In genomic region chrX:38102875-38103274, GRCh38 we compare ENCODE assay signal across 26 cellular contexts.
"Had no signal": no experiment of that assay in that cellular context is flagged by ENCODE, and none has a peak within 500 bp of the region (broad histone marks: within the 10 kb centered on the region; RNA-seq: fewer than 3 reads in every experiment).

No MANE protein-coding gene starts in this region.

- H3K9me3 Mint-ChIP-seq: activated naive CD4-positive, alpha-beta T cell treated with anti-CD3 and anti-CD28 coated beads, Interleukin-2, amount 10 ng/mL, durations not matched to agents 7 days and 5 days; central memory CD8-positive, alpha-beta T cell had no signal

- H3K4me2 ChIP-seq: hepatocyte had no signal

- FAIRE-seq: endometrium, pancreas, small intestine had no signal

- H3K27me3 Mint-ChIP-seq: activated CD8-positive, alpha-beta memory T cell treated with anti-CD3 and anti-CD28 coated beads, Interleukin-2, amount 10 ng/mL, durations not matched to agents 7 days and 5 days; activated naive CD4-positive, alpha-beta T cell treated with anti-CD3 and anti-CD28 coated beads, Interleukin-2, amount 10 ng/mL, durations not matched to agents 7 days and 5 days; naive thymus-derived CD4-positive, alpha-beta T cell had no signal

- H3K36me3 ChIP-seq: breast epithelium, gastroesophageal sphincter, pancreas, prostate gland, sigmoid colon, suprapubic skin, tibial artery, upper lobe of right lung had no signal

- H2AFZ ChIP-seq: hepatocyte had no signal

- DNase-seq: activated CD4-positive, alpha-beta T cell treated with anti-CD3 and anti-CD28 coated beads for 36 hours; activated CD4-positive, CD25-positive, alpha-beta regulatory T cell; activated CD8-positive, alpha-beta memory T cell treated with anti-CD3 and anti-CD28 coated beads, Interleukin-2, amount 10 ng/mL, durations not matched to agents 7 days and 5 days; activated CD8-positive, alpha-beta T cell treated with anti-CD3 and anti-CD28 coated beads, Interleukin-2, amount 10 ng/mL, durations not matched to agents 7 days and 5 days; activated effector memory CD4-positive, alpha-beta T cell treated with anti-CD3 and anti-CD28 coated beads, Interleukin-2, amount 50 U/mL, for 16 hours; activated naive CD4-positive, alpha-beta T cell treated with anti-CD3 and anti-CD28 coated beads, Interleukin-2, amount 10 ng/mL, durations not matched to agents 7 days and 5 days; amygdala; effector CD8-positive, alpha-beta T cell; islet precursor cell; left colon; midbrain; naive thymus-derived CD4-positive, alpha-beta T cell; pancreas; sigmoid colon; small intestine; stimulated activated naive CD4-positive, alpha-beta T cell; T-helper 1 cell; tibial artery; upper lobe of right lung had no signal

- H3K4me3 ChIP-seq: breast epithelium, gastroesophageal sphincter, hepatocyte, pancreas, prostate gland, sigmoid colon, suprapubic skin, tibial artery, upper lobe of right lung had no signal

- H3K4me3 Mint-ChIP-seq: activated CD4-positive, alpha-beta T cell treated with anti-CD3 and anti-CD28 coated beads for 36 hours; activated CD8-positive, alpha-beta memory T cell treated with anti-CD3 and anti-CD28 coated beads, Interleukin-2, amount 10 ng/mL, durations not matched to agents 7 days and 5 days; activated CD8-positive, alpha-beta T cell treated with anti-CD3 and anti-CD28 coated beads, Interleukin-2, amount 10 ng/mL, durations not matched to agents 7 days and 5 days; activated naive CD4-positive, alpha-beta T cell treated with anti-CD3 and anti-CD28 coated beads, Interleukin-2, amount 10 ng/mL, durations not matched to agents 7 days and 5 days; central memory CD8-positive, alpha-beta T cell; naive thymus-derived CD4-positive, alpha-beta T cell had no signal

- H3K27me3 ChIP-seq: gastroesophageal sphincter, hepatocyte, pancreas, sigmoid colon, suprapubic skin, tibial artery, upper lobe of right lung had no signal

- H3K36me3 Mint-ChIP-seq: activated CD8-positive, alpha-beta memory T cell treated with anti-CD3 and anti-CD28 coated beads, Interleukin-2, amount 10 ng/mL, durations not matched to agents 7 days and 5 days; activated naive CD4-positive, alpha-beta T cell treated with anti-CD3 and anti-CD28 coated beads, Interleukin-2, amount 10 ng/mL, durations not matched to agents 7 days and 5 days; naive thymus-derived CD4-positive, alpha-beta T cell had no signal

- H3K79me2 ChIP-seq: hepatocyte had no signal

- H3K4me1 ChIP-seq: breast epithelium, gastroesophageal sphincter, pancreas, prostate gland, sigmoid colon, tibial artery, upper lobe of right lung had no signal

- H3K27ac Mint-ChIP-seq: activated CD4-positive, alpha-beta T cell treated with anti-CD3 and anti-CD28 coated beads for 36 hours; activated CD8-positive, alpha-beta memory T cell treated with anti-CD3 and anti-CD28 coated beads, Interleukin-2, amount 10 ng/mL, durations not matched to agents 7 days and 5 days; activated CD8-positive, alpha-beta T cell treated with anti-CD3 and anti-CD28 coated beads, Interleukin-2, amount 10 ng/mL, durations not matched to agents 7 days and 5 days; activated naive CD4-positive, alpha-beta T cell treated with anti-CD3 and anti-CD28 coated beads, Interleukin-2, amount 10 ng/mL, durations not matched to agents 7 days and 5 days; naive thymus-derived CD4-positive, alpha-beta T cell had no signal

- H3K9me3 ChIP-seq: gastroesophageal sphincter, pancreas, prostate gland, sigmoid colon, suprapubic skin, upper lobe of right lung had no signal

- ATAC-seq: activated CD4-positive, alpha-beta T cell treated with anti-CD3 and anti-CD28 coated beads for 36 hours; activated CD8-positive, alpha-beta memory T cell treated with anti-CD3 and anti-CD28 coated beads, Interleukin-2, amount 10 ng/mL, durations not matched to agents 7 days and 5 days; activated CD8-positive, alpha-beta T cell treated with anti-CD3 and anti-CD28 coated beads, Interleukin-2, amount 10 ng/mL, durations not matched to agents 7 days and 5 days; gastroesophageal sphincter; left colon; naive thymus-derived CD4-positive, alpha-beta T cell; pancreas; upper lobe of right lung had no signal

- H3K4me1 Mint-ChIP-seq: activated CD4-positive, alpha-beta T cell treated with anti-CD3 and anti-CD28 coated beads for 36 hours; activated naive CD4-positive, alpha-beta T cell treated with anti-CD3 and anti-CD28 coated beads, Interleukin-2, amount 10 ng/mL, durations not matched to agents 7 days and 5 days; central memory CD8-positive, alpha-beta T cell had no signal

- H3K27ac ChIP-seq: breast epithelium, gastroesophageal sphincter, hepatocyte, pancreas, prostate gland, sigmoid colon, suprapubic skin, tibial artery, upper lobe of right lung had no signal
